ENCODE assay signal across 9 cellular contexts in genomic region chr7:22561356-22561755, GRCh38.
DNase-seq lines count a peak whose midpoint lies in the region; ATAC-seq and TF ChIP-seq lines count a peak whose summit lies in the region.
"Had no signal": no experiment of that assay in that cellular context is flagged by ENCODE, and none has a peak within 500 bp of the region (broad histone marks: within the 10 kb centered on the region; RNA-seq: fewer than 3 reads in every experiment).

No MANE protein-coding gene starts in this region.

- peaks cover 0 to 4% (median 0%) of the 10 kb centered on the region in 5 experiments for H3K9me3 Mint-ChIP-seq in brain
- no peaks in the 10 kb centered on the region for H3K9me3 Mint-ChIP-seq in activated T-cell treated with anti-CD3 and anti-CD28 coated beads, Interleukin-2, amount 50 U/mL, for 4 hours

- H3K4me3 Mint-ChIP-seq in brain: peak overlapping the region in 3 of 5 experiments; percentile 38 to 51 (median 42)
- H3K4me3 Mint-ChIP-seq in activated T-cell treated with anti-CD3 and anti-CD28 coated beads, Interleukin-2, amount 50 U/mL, for 4 hours: no peak overlapping the region

- H3K4me1 Mint-ChIP-seq in brain: peaks cover 63% of the 10 kb centered on the region
- H3K4me1 Mint-ChIP-seq in activated T-cell treated with anti-CD3 and anti-CD28 coated beads, Interleukin-2, amount 50 U/mL, for 4 hours (ENCODE audit: low read depth): peaks cover 49% of the 10 kb centered on the region

- intact Hi-C loops in testis (cut with DNase I; ENCODE audit: low total_unique reads): loop anchor here (5.0 kb wide), 1 partner anchor 166 kb away; the partner anchor contains the start of gene IL6

- peaks cover 5% of the 10 kb centered on the region for H3K27me3 Mint-ChIP-seq in brain
- H3K27me3 Mint-ChIP-seq in activated T-cell treated with anti-CD3 and anti-CD28 coated beads, Interleukin-2, amount 50 U/mL, for 4 hours (ENCODE audit: low read depth): peaks cover 13% of the 10 kb centered on the region

- H3K27me3 ChIP-seq in testis: no peaks in the 10 kb centered on the region

- no peak for TF ChIP-seq POLR2A in testis (IDR thresholded peaks at IDR 0.05)

- no peaks in the 10 kb centered on the region for H3K9me3 ChIP-seq in testis

- DNase-seq in HS-27A (ENCODE audit: low read depth): peak; percentile 90
- peak; percentile 100 for DNase-seq in iris pigment epithelial cell (ENCODE audit: low read depth)
- DNase-seq in testis: peak; percentile 89
- no peak for DNase-seq in activated T-cell treated with anti-CD3 and anti-CD28 coated beads, Interleukin-2, amount 50 U/mL, for 4 hours
- no peak for DNase-seq in UCSD-AML1 (lab: John Stamatoyannopoulos, UW; ENCODE audit: unreplicated experiment)
- DNase-seq: NCI-H2081 treated with DMSO at 0.1 percent for 48 hours had no signal

- peaks cover 21% of the 10 kb centered on the region for H3K4me1 ChIP-seq in testis

- TF ChIP-seq CTCF in brain (conservative IDR thresholded peaks at IDR 0.05): no peak
- TF ChIP-seq CTCF in testis (IDR thresholded peaks at IDR 0.05): no peak

- ATAC-seq in HG03342 (IDR thresholded peaks at IDR 0.05; ENCODE audit: unreplicated experiment): no peak
- ATAC-seq in activated T-cell treated with anti-CD3 and anti-CD28 coated beads, Interleukin-2, amount 50 U/mL, for 4 hours: no peak
- no peak for ATAC-seq in activated CD4-positive, CD25-positive, alpha-beta regulatory T cell treated with anti-CD3 and anti-CD28 coated beads, Interleukin-2, amount 50 U/mL, for 24 hours

- no peaks in the 10 kb centered on the region for H3K36me3 Mint-ChIP-seq in brain
- H3K36me3 Mint-ChIP-seq in activated T-cell treated with anti-CD3 and anti-CD28 coated beads, Interleukin-2, amount 50 U/mL, for 4 hours (ENCODE audit: insufficient read depth): no peaks in the 10 kb centered on the region

- no peaks in the 10 kb centered on the region for H3K36me3 ChIP-seq in testis (ENCODE audit: low read depth, missing control alignments)

- H3K27ac ChIP-seq in testis: no peak overlapping the region

- no peak overlapping the region for H3K4me3 ChIP-seq in testis

- H3K27ac Mint-ChIP-seq in brain: peak overlapping the region in 4 of 5 experiments; percentile 28 to 90 (median 62)

- 13 to 14% methylated on average over 12 to 13 of the region's 13 CpGs for WGBS in testis, 2 donors

Comparison
In these comparisons a context has a peak if more than half of its experiments do, and no peak if none do; other contexts are left out.
1. DNase-seq: peak in HS-27A (single experiment), iris pigment epithelial cell (single experiment) and testis (single experiment); none in activated T-cell treated with anti-CD3 and anti-CD28 coated beads, Interleukin-2, amount 50 U/mL, for 4 hours (single experiment) and UCSD-AML1 (single experiment).